Comparison of ENCODE assay signal across 8 cellular contexts in genomic region chr17:18318771-18319450, GRCh38. TPM values are rescaled to one million over a fixed set of nuclear protein-coding genes. Genes with fewer than 3 reads are reported as not detected.
DNase-seq lines count a peak whose midpoint lies in the region; ATAC-seq and TF ChIP-seq lines count a peak whose summit lies in the region.
"Had no signal": no experiment of that assay in that cellular context is flagged by ENCODE, and none has a peak within 500 bp of the region (broad histone marks: within the 10 kb centered on the region; RNA-seq: fewer than 3 reads in every experiment).

No MANE protein-coding gene starts in this region.

- peaks cover 70% of the 10 kb centered on the region for H3K4me1 Mint-ChIP-seq in activated naive CD8-positive, alpha-beta T cell (ENCODE audit: low read depth)
- peaks cover 63 to 71% of the 10 kb centered on the region in 2 donors for H3K4me1 Mint-ChIP-seq in natural killer cell

- H3K27ac Mint-ChIP-seq in activated naive CD8-positive, alpha-beta T cell, result peak overlapping the region; percentile 10
- H3K27ac Mint-ChIP-seq in natural killer cell, result peak overlapping the region; percentile 43 to 52

- TF ChIP-seq CTCF in natural killer cell (IDR thresholded peaks at IDR 0.05), result no peak

- H3K27me3 Mint-ChIP-seq in activated naive CD8-positive, alpha-beta T cell, result no peaks in the 10 kb centered on the region
- H3K27me3 Mint-ChIP-seq in natural killer cell (ENCODE audit: low read depth in 2 of 2), result no peaks in the 10 kb centered on the region

- DNase-seq in ELF-1 (ENCODE audit: low read depth, low spot score) (peak; percentile 34), natural killer cell (no peak), NCI-H187 (lab: John Stamatoyannopoulos, UW) (no peak), iPS-NIHi11 (ENCODE audit: low spot score) (no peak), HK-2 (ENCODE audit: unreplicated experiment) (no peak)
- DNase-seq: SIG-M5 had no signal

- intact Hi-C loops in natural killer cell (cut with micrococcal nuclease), result no loop called here

- H3K36me3 Mint-ChIP-seq in activated naive CD8-positive, alpha-beta T cell, result peaks cover 8% of the 10 kb centered on the region
- no peaks in the 10 kb centered on the region for H3K36me3 Mint-ChIP-seq in natural killer cell

- H3K9me3 Mint-ChIP-seq in activated naive CD8-positive, alpha-beta T cell (ENCODE audit: low read depth), result no peaks in the 10 kb centered on the region
- H3K9me3 Mint-ChIP-seq in natural killer cell, result no peaks in the 10 kb centered on the region

- ATAC-seq in natural killer cell, result no peak

- peak overlapping the region; percentile 67 for H3K4me3 Mint-ChIP-seq in activated naive CD8-positive, alpha-beta T cell
- H3K4me3 Mint-ChIP-seq in natural killer cell, result no peak overlapping the region

RNA-seq across cellular contexts. Expression of gene SMCR8, which starts 3.8 kb away (rescaled TPM):
- total RNA-seq in natural killer cell, result 10 to 100 TPM; 33.5 to 48.5 (median 39.2) TPM

RNA-seq across cellular contexts. Expression of gene TOP3A, which starts 4.1 kb away (rescaled TPM):
- total RNA-seq in natural killer cell, result 10 to 100 TPM; 38.1 to 59.7 (median 53.2) TPM

RNA-seq across cellular contexts. Expression of gene SHMT1, which starts 44.4 kb away (rescaled TPM):
- 10 to 100 TPM in 2 of 3 donors, 1 to 10 TPM in 1; 8.8 to 19.2 (median 17.3) TPM for total RNA-seq in natural killer cell

RNA-seq across cellular contexts. Expression of gene MIEF2, which starts 58.4 kb away (rescaled TPM):
- 10 to 100 TPM; 10.6 to 12.8 (median 11.3) TPM for total RNA-seq in natural killer cell

RNA-seq across cellular contexts. Expression of gene EVPLL, which starts 58.7 kb away (rescaled TPM):
- under 1 TPM in 1 of 3 donors, not detected in 2; 0.28 TPM for total RNA-seq in natural killer cell
- total RNA-seq: dermis microvascular lymphatic vessel endothelial cell had no signal
